26 cellular contexts compared by ENCODE assay signal in genomic region chr1:238558746-238559145, GRCh38.
"Had no signal": no experiment of that assay in that cellular context is flagged by ENCODE, and none has a peak within 500 bp of the region (broad histone marks: within the 10 kb centered on the region; RNA-seq: fewer than 3 reads in every experiment).

No MANE protein-coding gene starts in this region.

- H3K27me3 ChIP-seq: dorsolateral prefrontal cortex, esophagus muscularis mucosa, foreskin keratinocyte, gastroesophageal sphincter, heart right ventricle had no signal

- H3K4me1 ChIP-seq: esophagus muscularis mucosa, gastroesophageal sphincter, heart right ventricle, lower lobe of right lung had no signal

- H3K27ac ChIP-seq: coronary artery, dorsolateral prefrontal cortex, esophagus muscularis mucosa, foreskin keratinocyte, gastroesophageal sphincter, heart right ventricle, lower lobe of right lung had no signal

- H3K4me1 Mint-ChIP-seq: mesothelial cell of epicardium; naive B cell; naive thymus-derived CD8-positive, alpha-beta T cell had no signal

- H3K27me3 Mint-ChIP-seq: naive B cell; naive thymus-derived CD8-positive, alpha-beta T cell had no signal

- H3K27ac Mint-ChIP-seq: mesothelial cell of epicardium; naive B cell; naive thymus-derived CD8-positive, alpha-beta T cell had no signal

- H3K4me3 Mint-ChIP-seq: mesothelial cell of epicardium; naive B cell; naive thymus-derived CD8-positive, alpha-beta T cell had no signal

- H3K36me3 ChIP-seq: esophagus muscularis mucosa, gastroesophageal sphincter, heart right ventricle, lower lobe of right lung had no signal

- ATAC-seq: gastroesophageal sphincter; heart right ventricle; left colon; left lobe of liver; left ventricle myocardium superior; lower lobe of right lung; mucosa of descending colon; naive thymus-derived CD8-positive, alpha-beta T cell had no signal

- H3K36me3 Mint-ChIP-seq: mesothelial cell of epicardium; naive thymus-derived CD8-positive, alpha-beta T cell had no signal

- FAIRE-seq: colon, endothelial cell of umbilical vein, frontal cortex, islet of Langerhans, keratinocyte had no signal

- H3K4me3 ChIP-seq: coronary artery, dorsolateral prefrontal cortex, esophagus muscularis mucosa, gastroesophageal sphincter, heart right ventricle, lower lobe of right lung, mucosa of descending colon had no signal

- DNase-seq: dermis blood vessel endothelial cell; dorsolateral prefrontal cortex; effector CD4-positive, alpha-beta T cell; effector memory CD4-positive, alpha-beta T cell; glutamatergic neuron; head of caudate nucleus; heart right ventricle; hippocampal formation; left colon; left ventricle myocardium superior; lower lobe of right lung; mesenchymal stem cell; mucosa of descending colon; naive B cell; naive thymus-derived CD8-positive, alpha-beta T cell had no signal

- H3K9me3 ChIP-seq: esophagus muscularis mucosa, gastroesophageal sphincter, lower lobe of right lung, mucosa of descending colon had no signal
